21 cellular contexts compared by ENCODE assay signal in genomic region chr10:43731486-43731885, GRCh38.
"Had no signal": no experiment of that assay in that cellular context is flagged by ENCODE, and none has a peak within 500 bp of the region (broad histone marks: within the 10 kb centered on the region; RNA-seq: fewer than 3 reads in every experiment).

No MANE protein-coding gene starts in this region.

- ATAC-seq: activated CD8-positive, alpha-beta T cell treated with anti-CD3 and anti-CD28 coated beads for 36 hours; activated T-cell treated with anti-CD3 and anti-CD28 coated beads, Interleukin-2, amount 50 U/mL, for 4 hours; activated T-helper 17 cell treated with anti-CD3 and anti-CD28 coated beads, Interleukin-2, amount 50 U/mL, for 72 hours; gastrocnemius medialis; natural killer cell; right cardiac atrium; stimulated activated naive CD8-positive, alpha-beta T cell treated with anti-CD3 and anti-CD28 coated beads, Interleukin-15, Interleukin-2, amounts not matched to agents 100 U/mL and 50 U/mL, for 24 hours had no signal

- DNase-seq: activated CD4-positive, alpha-beta T cell treated with anti-CD3 and anti-CD28 coated beads, Interleukin-2, amount 10 ng/mL, durations not matched to agents 7 days and 5 days; activated CD4-positive, CD25-positive, alpha-beta regulatory T cell treated with anti-CD3 and anti-CD28 coated beads, Interleukin-2, amount 50 U/mL, for 72 hours; activated CD8-positive, alpha-beta T cell treated with anti-CD3 and anti-CD28 coated beads for 36 hours; activated gamma-delta T cell treated with Interleukin-2 at 50 U/mL for 16 hours; activated naive CD4-positive, alpha-beta T cell treated with anti-CD3 and anti-CD28 coated beads, Interleukin-2, amount 50 U/mL, for 16 hours; activated T-cell treated with anti-CD3 and anti-CD28 coated beads, Interleukin-2, amount 50 U/mL, for 4 hours; amygdala; central memory CD4-positive, alpha-beta T cell; gastrocnemius medialis; glutamatergic neuron; islet precursor cell; left ventricle myocardium inferior; mesendoderm; natural killer cell; posterior cingulate gyrus; right cardiac atrium; stimulated activated CD4-positive, alpha-beta T cell treated with anti-CD3 and anti-CD28 coated beads, Interleukin-4, amount 100 ng/mL, for 1 hour; stimulated activated naive CD8-positive, alpha-beta T cell treated with anti-CD3 and anti-CD28 coated beads, Interleukin-15, Interleukin-2, amounts not matched to agents 100 U/mL and 50 U/mL, for 24 hours; testis; transverse colon had no signal
